31 cellular contexts compared by ENCODE assay signal in genomic region chr7:131154380-131154779, GRCh38.
"Had no signal": no experiment of that assay in that cellular context is flagged by ENCODE, and none has a peak within 500 bp of the region (broad histone marks: within the 10 kb centered on the region; RNA-seq: fewer than 3 reads in every experiment).

No MANE protein-coding gene starts in this region.

- H3K27me3 ChIP-seq: adrenal gland, body of pancreas, cardiac muscle cell, SJSA1 had no signal

- FAIRE-seq: K562, TTC549 had no signal

- H3K27ac ChIP-seq: adrenal gland, body of pancreas, cardiac muscle cell, SJSA1 had no signal

- H3K36me3 ChIP-seq: adrenal gland, cardiac muscle cell, SJSA1 had no signal

- H3K9me3 ChIP-seq: adrenal gland, SJSA1 had no signal

- DNase-seq: activated B cell treated with CpG ODN at 0.5 μM for 24 hours; activated CD4-positive, alpha-beta T cell treated with anti-CD3 and anti-CD28 coated beads for 1 hour; activated CD4-positive, alpha-beta T cell treated with anti-CD3 and anti-CD28 coated beads, Interleukin-2, amount 10 ng/mL, durations not matched to agents 24 days and 14 days; activated CD4-positive, alpha-beta T cell treated with anti-CD3 and anti-CD28 coated beads, Interleukin-2, amount 50 U/mL, for 48 hours; activated gamma-delta T cell; activated naive CD4-positive, alpha-beta T cell treated with anti-CD3 and anti-CD28 coated beads, Interleukin-2, amount 10 ng/mL, durations not matched to agents 7 days and 5 days; activated naive CD8-positive, alpha-beta T cell treated with anti-CD3 and anti-CD28 coated beads, Interleukin-2, amount 10 ng/mL, durations not matched to agents 7 days and 5 days; activated T-cell treated with anti-CD3 and anti-CD28 coated beads for 4 hours; activated T-cell treated with anti-CD3 and anti-CD28 coated beads, Interleukin-2, amount 50 U/mL, for 48 hours; adrenal gland; anterior cingulate cortex; body of pancreas; Karpas-422; NCI-H1105 treated with DMSO at 0.1 percent for 48 hours; NCI-H1436 treated with DMSO at 0.1 percent for 48 hours; NCI-H187; NCI-H2081; NCI-H510A treated with DMSO at 0.1 percent for 48 hours; NCI-H69; NK-92 treated with Interleukin-12 subunit alpha and Interleukin-12 subunit beta, amount 100 ng/mL, for 24 hours; OCI-M1; RPMI8226; SHP77; T-helper 2 cell; T1000 had no signal

- ATAC-seq: activated T-helper 17 cell treated with anti-CD3 and anti-CD28 coated beads, Interleukin-2, amount 50 U/mL, for 72 hours; body of pancreas; K562; Panc1 had no signal

- H3K4me3 ChIP-seq: adrenal gland, body of pancreas, cardiac muscle cell, K562, SJSA1 had no signal
